ENCODE assay signal across 13 cellular contexts in the genomic region with DNA sequence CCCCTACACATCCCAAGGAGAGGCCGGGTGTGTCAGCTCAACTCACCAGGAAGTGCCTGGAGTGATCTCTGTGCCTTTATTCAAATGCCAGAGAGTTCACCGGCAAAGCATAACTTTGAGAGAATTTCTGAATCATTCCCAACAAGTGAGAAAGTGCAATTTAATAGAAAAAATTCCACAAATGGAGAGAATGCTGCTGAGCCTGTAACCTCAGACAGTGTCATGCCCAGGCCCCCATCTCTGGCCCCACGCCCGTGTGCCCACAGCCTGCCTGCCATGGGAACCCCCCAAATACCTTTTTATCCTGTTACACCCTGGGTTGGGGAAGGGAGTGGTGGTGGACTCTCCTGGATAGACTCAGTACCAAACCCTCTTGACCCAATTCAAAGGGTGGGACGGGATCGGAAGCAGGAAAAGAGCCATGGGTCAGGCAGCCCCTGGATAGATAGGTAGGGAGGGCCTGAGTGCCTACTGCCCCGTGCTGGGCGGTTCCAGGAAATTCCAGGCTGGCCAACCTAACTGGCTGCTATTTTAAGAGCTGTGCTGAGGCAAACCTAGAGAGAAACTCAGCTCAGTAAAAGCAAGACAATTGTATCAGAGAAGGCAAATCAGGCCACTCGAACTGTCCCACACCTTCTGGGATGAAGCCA.
DNase-seq lines count a peak whose midpoint lies in the region; ATAC-seq, FAIRE-seq and TF ChIP-seq lines count a peak whose summit lies in the region.
"Had no signal": no experiment of that assay in that cellular context is flagged by ENCODE, and none has a peak within 500 bp of the region (broad histone marks: within the 10 kb centered on the region; RNA-seq: fewer than 3 reads in every experiment).

No MANE protein-coding gene starts in this region.

- no peaks in the 10 kb centered on the region for H3K4me1 Mint-ChIP-seq in activated T-helper 2 cell treated with anti-CD3 and anti-CD28 coated beads, Interferon-gamma antibody, Interleukin-2, Interleukin-4, amounts not matched to agents 10 μg/mL and 5 μg/mL and 100 μg/mL, durations not matched to agents 14 hours and 24 hours and 36 hours (ENCODE audit: low read depth)
- H3K4me1 Mint-ChIP-seq in stimulated activated memory B cell treated with anti-CD40 and anti-IgM and Interleukin-4, amounts not matched to agents 10 μg/mL and 1 μg/mL and 100 μg/mL, for 72 hours, result no peaks in the 10 kb centered on the region
- H3K4me1 Mint-ChIP-seq: activated B cell treated with CpG ODN at 0.5 μM for 24 hours had no signal

- no peaks in the 10 kb centered on the region for H3K36me3 Mint-ChIP-seq in activated T-helper 2 cell treated with anti-CD3 and anti-CD28 coated beads, Interferon-gamma antibody, Interleukin-2, Interleukin-4, amounts not matched to agents 10 μg/mL and 5 μg/mL and 100 μg/mL, durations not matched to agents 14 hours and 24 hours and 36 hours (ENCODE audit: low read depth)
- no peaks in the 10 kb centered on the region for H3K36me3 Mint-ChIP-seq in stimulated activated memory B cell treated with anti-CD40 and anti-IgM and Interleukin-4, amounts not matched to agents 10 μg/mL and 1 μg/mL and 100 μg/mL, for 72 hours

- H3K27ac Mint-ChIP-seq in activated T-helper 2 cell treated with anti-CD3 and anti-CD28 coated beads, Interferon-gamma antibody, Interleukin-2, Interleukin-4, amounts not matched to agents 10 μg/mL and 5 μg/mL and 100 μg/mL, durations not matched to agents 14 hours and 24 hours and 36 hours, result no peak overlapping the region
- no peak overlapping the region for H3K27ac Mint-ChIP-seq in stimulated activated memory B cell treated with anti-CD40 and anti-IgM and Interleukin-4, amounts not matched to agents 10 μg/mL and 1 μg/mL and 100 μg/mL, for 72 hours
- H3K27ac Mint-ChIP-seq: activated B cell treated with CpG ODN at 0.5 μM for 24 hours had no signal

- peak overlapping the region; percentile 43 for H2AFZ ChIP-seq in smooth muscle cell (ENCODE audit: low read depth)

- ATAC-seq in HG03520 (IDR thresholded peaks at IDR 0.05; ENCODE audit: unreplicated experiment), result no peak
- no peak for ATAC-seq in stimulated activated memory B cell treated with anti-CD40 and anti-IgM and Interleukin-4, amounts not matched to agents 10 μg/mL and 1 μg/mL and 100 μg/mL, for 72 hours

- no peak for TF ChIP-seq CTCF in bronchial epithelial cell (IDR thresholded peaks at IDR 0.05; ENCODE audit: insufficient read depth, low read length, severe bottlenecking)
- TF ChIP-seq CTCF in smooth muscle cell (IDR thresholded peaks at IDR 0.05; ENCODE audit: borderline replicate concordance, insufficient read depth, poor library complexity, severe bottlenecking), result no peak

- H3K27me3 ChIP-seq in bronchial epithelial cell (ENCODE audit: control insufficient read depth, insufficient read depth, low read length) (no peaks in the 10 kb centered on the region), smooth muscle cell (ENCODE audit: low read depth) (no peaks in the 10 kb centered on the region)

- H3K4me3 Mint-ChIP-seq in activated T-helper 2 cell treated with anti-CD3 and anti-CD28 coated beads, Interferon-gamma antibody, Interleukin-2, Interleukin-4, amounts not matched to agents 10 μg/mL and 5 μg/mL and 100 μg/mL, durations not matched to agents 14 hours and 24 hours and 36 hours (ENCODE audit: low read depth), result no peak overlapping the region
- no peak overlapping the region for H3K4me3 Mint-ChIP-seq in stimulated activated memory B cell treated with anti-CD40 and anti-IgM and Interleukin-4, amounts not matched to agents 10 μg/mL and 1 μg/mL and 100 μg/mL, for 72 hours
- H3K4me3 Mint-ChIP-seq: activated B cell treated with CpG ODN at 0.5 μM for 24 hours had no signal

- 63% methylated on average over 9 of the region's 9 CpGs for WGBS in smooth muscle cell (ENCODE audit: low lambda C conversion rate)

- H3K4me3 ChIP-seq in bronchial epithelial cell (ENCODE audit: low read depth, low read length), result peak overlapping the region; percentile 40
- no peak overlapping the region for H3K4me3 ChIP-seq in smooth muscle cell
- H3K4me3 ChIP-seq: GM12878 had no signal

- H3K4me1 ChIP-seq in smooth muscle cell (ENCODE audit: low read depth), result peaks cover 6% of the 10 kb centered on the region

- peak; percentile 23 for FAIRE-seq in bronchial epithelial cell (lab: Jason Lieb, UNC)
- FAIRE-seq: endometrium, GM12878 had no signal

- peak overlapping the region; percentile 13 for H3K4me2 ChIP-seq in smooth muscle cell

- DNase-seq in HPDE6-E6E7 (ENCODE audit: extremely low spot score), result peak; percentile 90
- peak; percentile 89 for DNase-seq in bronchial epithelial cell (ENCODE audit: low read depth)
- DNase-seq in hepatic stellate cell (ENCODE audit: low spot score), result peak; percentile 54
- no peak for DNase-seq in smooth muscle cell (lab: John Stamatoyannopoulos, UW; ENCODE audit: unreplicated experiment)
- no peak for DNase-seq in activated T-helper 2 cell treated with anti-CD3 and anti-CD28 coated beads, Interferon-gamma antibody, Interleukin-2, Interleukin-4, amounts not matched to agents 10 μg/mL and 5 μg/mL and 100 μg/mL, durations not matched to agents 14 hours and 24 hours and 36 hours (ENCODE audit: low spot score)
- no peak for DNase-seq in pons (ENCODE audit: low spot score)
- DNase-seq: activated B cell treated with CpG ODN at 0.5 μM for 24 hours, activated gamma-delta T cell treated with Interleukin-2 at 50 U/mL for 16 hours, NCI-H1105 had no signal

- no peaks in the 10 kb centered on the region for H3K9me3 Mint-ChIP-seq in activated T-helper 2 cell treated with anti-CD3 and anti-CD28 coated beads, Interferon-gamma antibody, Interleukin-2, Interleukin-4, amounts not matched to agents 10 μg/mL and 5 μg/mL and 100 μg/mL, durations not matched to agents 14 hours and 24 hours and 36 hours
- peaks cover 6% of the 10 kb centered on the region for H3K9me3 Mint-ChIP-seq in stimulated activated memory B cell treated with anti-CD40 and anti-IgM and Interleukin-4, amounts not matched to agents 10 μg/mL and 1 μg/mL and 100 μg/mL, for 72 hours
- H3K9me3 Mint-ChIP-seq: activated B cell treated with CpG ODN at 0.5 μM for 24 hours had no signal

- H3F3A ChIP-seq in smooth muscle cell (ENCODE audit: low read depth), result no peaks in the 10 kb centered on the region

- peak overlapping the region; percentile 35 for H3K27ac ChIP-seq in smooth muscle cell (ENCODE audit: low read depth)

- H3K36me3 ChIP-seq in bronchial epithelial cell (ENCODE audit: control insufficient read depth, insufficient read depth, low read length) (no peaks in the 10 kb centered on the region), smooth muscle cell (ENCODE audit: low read depth) (no peaks in the 10 kb centered on the region)

- intact Hi-C loops in activated T-helper 2 cell treated with anti-CD3 and anti-CD28 coated beads, Interferon-gamma antibody, Interleukin-2, Interleukin-4, amounts not matched to agents 10 μg/mL and 5 μg/mL and 100 μg/mL, durations not matched to agents 14 hours and 24 hours and 36 hours (cut with micrococcal nuclease), result no loop called here

- no peaks in the 10 kb centered on the region for H4K20me1 ChIP-seq in smooth muscle cell (ENCODE audit: low read depth)

- H3K27me3 Mint-ChIP-seq in activated T-helper 2 cell treated with anti-CD3 and anti-CD28 coated beads, Interferon-gamma antibody, Interleukin-2, Interleukin-4, amounts not matched to agents 10 μg/mL and 5 μg/mL and 100 μg/mL, durations not matched to agents 14 hours and 24 hours and 36 hours (ENCODE audit: low read depth), result no peaks in the 10 kb centered on the region
- H3K27me3 Mint-ChIP-seq in stimulated activated memory B cell treated with anti-CD40 and anti-IgM and Interleukin-4, amounts not matched to agents 10 μg/mL and 1 μg/mL and 100 μg/mL, for 72 hours, result no peaks in the 10 kb centered on the region
- H3K27me3 Mint-ChIP-seq: activated B cell treated with CpG ODN at 0.5 μM for 24 hours had no signal

- H3K79me2 ChIP-seq in smooth muscle cell (ENCODE audit: low read depth), result no peaks in the 10 kb centered on the region

- no peaks in the 10 kb centered on the region for H3K9me3 ChIP-seq in smooth muscle cell (replicated peaks; ENCODE audit: low read depth)

- H3K9ac ChIP-seq in smooth muscle cell (ENCODE audit: low read depth), result no peak overlapping the region

Comparison
In these comparisons a context has a peak if more than half of its experiments do, and no peak if none do; other contexts are left out.
1. DNase-seq: peak in HPDE6-E6E7 (single experiment), bronchial epithelial cell (single experiment) and hepatic stellate cell (single experiment); none in smooth muscle cell (single experiment), activated T-helper 2 cell treated with anti-CD3 and anti-CD28 coated beads, Interferon-gamma antibody, Interleukin-2, Interleukin-4, amounts not matched to agents 10 μg/mL and 5 μg/mL and 100 μg/mL, durations not matched to agents 14 hours and 24 hours and 36 hours (single experiment) and pons (single experiment).